Comparison of ENCODE assay signal across 8 cellular contexts in the genomic region with DNA sequence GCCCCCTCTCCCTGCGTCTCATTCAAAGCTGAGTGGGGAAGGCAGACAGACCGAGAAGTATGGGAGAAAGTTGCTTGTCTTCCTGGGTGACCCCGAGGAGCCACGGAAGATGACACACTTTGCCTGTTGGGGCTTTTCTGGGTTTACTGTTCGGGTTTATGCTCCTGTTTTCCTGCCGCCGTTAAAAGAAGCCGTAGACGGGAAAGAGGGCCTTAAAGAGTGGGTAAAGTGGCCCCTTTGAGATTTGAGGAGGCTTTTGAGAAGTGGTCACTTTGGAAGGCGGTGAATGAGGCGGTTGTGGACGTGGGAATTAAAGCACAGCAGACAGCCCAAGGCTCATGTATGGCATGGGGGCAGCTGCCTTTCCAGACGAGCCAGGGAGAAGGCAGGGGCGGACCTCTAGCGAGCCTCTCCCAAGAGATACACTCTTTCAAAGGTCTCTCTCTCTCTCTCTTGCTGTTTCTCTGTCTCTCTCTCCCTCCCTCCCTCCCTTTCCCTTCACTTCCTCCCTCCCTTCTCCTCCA. TPM values are rescaled to one million over a fixed set of nuclear protein-coding genes. Genes with fewer than 3 reads are reported as not detected.
A peak's percentile ranks its signal among the peaks of the same experiment; 100 is the strongest.
DNase-seq lines count a peak whose midpoint lies in the region; ATAC-seq and TF ChIP-seq lines count a peak whose summit lies in the region.

No MANE protein-coding gene starts in this region.

- TF ChIP-seq CTCF in spleen (IDR thresholded peaks at IDR 0.05 in 8 of 11, conservative IDR thresholded peaks at IDR 0.05 in 3 of 11): no peak

- H3K27me3 ChIP-seq in iPS-18a (ENCODE audit: control insufficient read depth, insufficient read depth, low read length) (peaks cover 42% of the 10 kb centered on the region), spleen (replicated peaks in 1 of 7) (peaks cover 0 to 40% (median 12%) of the 10 kb centered on the region in 7 donors)

- H3K4me3 ChIP-seq in iPS-18a (ENCODE audit: low read length) (peak overlapping the region; percentile 83), spleen (peak overlapping the region; percentile 57 to 86 (median 66))

- ATAC-seq in GM21528 (IDR thresholded peaks at IDR 0.05; ENCODE audit: low FRiP score, unreplicated experiment): peak; percentile 40

- no peaks in the 10 kb centered on the region for H3K36me3 ChIP-seq in iPS-18a (ENCODE audit: control insufficient read depth, low read depth, low read length)
- H3K36me3 ChIP-seq in spleen: no peaks in the 10 kb centered on the region

- intact Hi-C loops in spleen (cut with DNase I; ENCODE audit: low total_unique reads): no loop called here

- WGBS in spleen, 5 donors: 3 to 8% (median 5%) methylated on average over 14 to 15 of the region's 15 CpGs

- DNase-seq in GM03348 (ENCODE audit: low spot score) (peak; percentile 47), KBM-7 (peak; percentile 30), spleen (no peak), NCI-H187 treated with DMSO at 0.1 percent for 48 hours (lab: John Stamatoyannopoulos, UW) (no peak), LoVo (ENCODE audit: low spot score) (no peak)

- in situ Hi-C loops in KBM-7 (cut with MboI; ENCODE audit: low pct_unique_long_range_greater_than_20kb, low sequenced_read_pairs): loop anchor here (25.0 kb wide), 1 partner anchor 191 kb away; no protein-coding TSS in a partner anchor

- H3K4me1 ChIP-seq in iPS-18a (ENCODE audit: control insufficient read depth, low read depth, low read length) (peaks cover 12% of the 10 kb centered on the region), spleen (peaks cover 0 to 43% (median 16%) of the 10 kb centered on the region in 6 donors)

- peak overlapping the region; percentile 55 for H3K27ac ChIP-seq in angular gyrus (ENCODE audit: low read depth, low read length)
- H3K27ac ChIP-seq in iPS-18a (ENCODE audit: low read length): no peak overlapping the region
- H3K27ac ChIP-seq in spleen: peak overlapping the region; percentile 60 to 89 (median 86)

- H3K9me3 ChIP-seq in iPS-18a (ENCODE audit: control insufficient read depth, low read depth, low read length) (no peaks in the 10 kb centered on the region), spleen (no peaks in the 10 kb centered on the region)

- H3K9ac ChIP-seq in iPS-18a (ENCODE audit: low read length): peak overlapping the region; percentile 32

- no peak for TF ChIP-seq POLR2A in spleen (IDR thresholded peaks at IDR 0.05)

RNA-seq across cellular contexts. Expression of gene LHFPL6, which starts 0.5 kb away (rescaled TPM):
- total RNA-seq in spleen: 10 to 100 TPM; 23.8 to 49.0 (median 43.4) TPM
- 10 to 100 TPM in 1 of 3 donors, 1 to 10 TPM in 2; 6.9 to 12.0 (median 8.3) TPM for polyA plus RNA-seq in spleen

RNA-seq across cellular contexts. Expression of gene COG6, which starts 52.0 kb away (rescaled TPM):
- 10 to 100 TPM; 18.6 to 41.9 (median 29.4) TPM for total RNA-seq in spleen
- polyA plus RNA-seq in spleen: 1 to 10 TPM; 5.7 to 8.8 (median 6.6) TPM

Comparison
In these comparisons a context has a peak if more than half of its experiments do, and no peak if none do; other contexts are left out.
1. DNase-seq: peak in GM03348 (single experiment) and KBM-7 (single experiment); none in spleen (single experiment), NCI-H187 treated with DMSO at 0.1 percent for 48 hours (single experiment) and LoVo (single experiment).